Comparison of ENCODE assay signal across 10 cellular contexts in genomic region chr14:21039059-21039422, GRCh38. TPM values are rescaled to one million over a fixed set of nuclear protein-coding genes. Genes with fewer than 3 reads are reported as not detected.
DNase-seq lines count a peak whose midpoint lies in the region; ATAC-seq and TF ChIP-seq lines count a peak whose summit lies in the region.
"Had no signal": no experiment of that assay in that cellular context is flagged by ENCODE, and none has a peak within 500 bp of the region (broad histone marks: within the 10 kb centered on the region; RNA-seq: fewer than 3 reads in every experiment).

No MANE protein-coding gene starts in this region.

- H3K4me3 ChIP-seq in left lung (no peak overlapping the region), stomach (no peak overlapping the region)

- peaks cover 4% of the 10 kb centered on the region for H3K27me3 Mint-ChIP-seq in chondrocyte (ENCODE audit: low read depth)

- no peaks in the 10 kb centered on the region for H3K36me3 Mint-ChIP-seq in chondrocyte (ENCODE audit: low read depth)

- no peak overlapping the region for H3K4me3 Mint-ChIP-seq in chondrocyte (ENCODE audit: unreplicated experiment)

- no peaks in the 10 kb centered on the region for H3K9me3 Mint-ChIP-seq in chondrocyte (ENCODE audit: low read depth)

- H3K27me3 ChIP-seq in left lung (peaks cover 0 to 5% of the 10 kb centered on the region in 2 donors), stomach (no peaks in the 10 kb centered on the region)

- in situ Hi-C loops in KBM-7 (cut with MboI; ENCODE audit: low pct_unique_long_range_greater_than_20kb, low sequenced_read_pairs) = no loop called here

- peak overlapping the region; percentile 62 for H3K27ac Mint-ChIP-seq in chondrocyte (ENCODE audit: unreplicated experiment)

- H3K4me1 Mint-ChIP-seq in chondrocyte (ENCODE audit: low read depth) = peaks cover 34% of the 10 kb centered on the region

- no peaks in the 10 kb centered on the region for H3K36me3 ChIP-seq in left lung
- no peaks in the 10 kb centered on the region for H3K36me3 ChIP-seq in stomach

- TF ChIP-seq EP300 in stomach (IDR thresholded peaks at IDR 0.05) = no peak

- H3K27ac ChIP-seq in left lung (peak overlapping the region; percentile 60 to 69), stomach (peak overlapping the region; percentile 2 to 81 (median 66))

- TF ChIP-seq POLR2A in stomach (IDR thresholded peaks at IDR 0.05) = no peak

- 12 to 23% (median 17%) methylated on average over 7 of the region's 7 CpGs for WGBS in stomach, 5 donors

- DNase-seq in NCI-H1092 treated with DMSO at 0.1 percent for 48 hours (lab: John Stamatoyannopoulos, UW) = peak; percentile 27
- DNase-seq in chondrocyte (ENCODE audit: low spot score) = no peak
- peak; percentile 59 to 74 for DNase-seq in left lung
- DNase-seq in stomach = peak; percentile 80
- DNase-seq in KBM-7 = no peak
- DNase-seq in H4 (ENCODE audit: low spot score) = no peak
- DNase-seq: stimulated activated CD4-positive, alpha-beta T cell treated with anti-CD3 and anti-CD28 coated beads, Interleukin-2, amount 100 ng/mL, for 48 hours had no signal

- H3K9me3 ChIP-seq in left lung (no peaks in the 10 kb centered on the region), stomach (no peaks in the 10 kb centered on the region)

- ATAC-seq in left lung (peak; percentile 89), HG02973 (IDR thresholded peaks at IDR 0.05; ENCODE audit: unreplicated experiment) (no peak), HG03045 (IDR thresholded peaks at IDR 0.05; ENCODE audit: unreplicated experiment) (no peak)

- TF ChIP-seq CTCF in chondrocyte (IDR thresholded peaks at IDR 0.05) (no peak), left lung (IDR thresholded peaks at IDR 0.05) (no peak), stomach (IDR thresholded peaks at IDR 0.05) (no peak)

- intact Hi-C loops in left lung (cut with DNase I) (no loop called here), stomach (cut with DNase I; ENCODE audit: low total_unique reads) (no loop called here)

- H3K4me1 ChIP-seq in left lung (peaks cover 22 to 28% of the 10 kb centered on the region in 2 donors), stomach (peaks cover 20 to 37% (median 33%) of the 10 kb centered on the region in 4 donors)

RNA-seq across cellular contexts. Expression of gene RNASE7, which starts 3.1 kb away (rescaled TPM):
- total RNA-seq in chondrocyte (not detected in 3 replicates), left lung (not detected), stomach (1 to 10 TPM in 1 of 5 donors, not detected in 4; 2.6 TPM)
- under 1 TPM in 1 of 3 donors, not detected in 2; 0.58 TPM for polyA plus RNA-seq in stomach
- not detected in 2 replicates for total RNA-seq in H4 (2014; rRNA removed; shearing (Covaris generic))
- total RNA-seq: M059J had no signal

RNA-seq across cellular contexts. Expression of gene RNASE13, which starts 4.4 kb away (rescaled TPM):
- total RNA-seq in chondrocyte = not detected in 3 replicates
- not detected for total RNA-seq in left lung
- under 1 TPM in 1 of 5 donors, not detected in 4; 0.18 TPM for total RNA-seq in stomach
- not detected for polyA plus RNA-seq in stomach
- total RNA-seq in H4 (2014; rRNA removed; shearing (Covaris generic)) = not detected in 2 replicates
- total RNA-seq: M059J had no signal

RNA-seq across cellular contexts. Expression of gene TPPP2, which starts 9.0 kb away (rescaled TPM):
- total RNA-seq in chondrocyte (not detected in 3 replicates), left lung (not detected), stomach (not detected)
- polyA plus RNA-seq in stomach = under 1 TPM in 1 of 3 donors, not detected in 2; 0.62 TPM
- not detected in 2 replicates for total RNA-seq in H4 (2014; rRNA removed; shearing (Covaris generic))
- total RNA-seq: M059J had no signal

RNA-seq across cellular contexts. Expression of gene NDRG2, which starts 14.2 kb away (rescaled TPM):
- total RNA-seq in chondrocyte = 5.7 to 6.9 TPM (median 6.3 TPM) in 3 replicates
- 10 to 100 TPM; 25.6 to 44.2 TPM for total RNA-seq in left lung
- total RNA-seq in stomach = 100 to 1,000 TPM in 3 of 5 donors, 10 to 100 TPM in 2; 61.3 to 418 (median 115) TPM
- polyA plus RNA-seq in stomach = 100 to 1,000 TPM in 1 of 3 donors, 10 to 100 TPM in 2; 92.1 to 194 (median 99.1) TPM
- total RNA-seq in H4 (2014; rRNA removed; shearing (Covaris generic)) = 1.3 and 8.5 TPM in 2 replicates

RNA-seq across cellular contexts. Expression of gene RNASE8, which starts 18.6 kb away (rescaled TPM):
- total RNA-seq in chondrocyte (not detected in 3 replicates), left lung (not detected), stomach (not detected)
- not detected for polyA plus RNA-seq in stomach
- not detected in 2 replicates for total RNA-seq in H4 (2014; rRNA removed; shearing (Covaris generic))
- total RNA-seq: M059J had no signal

Comparison
In these comparisons a context has a peak if more than half of its experiments do, and no peak if none do; other contexts are left out.
1. DNase-seq: peak in NCI-H1092 treated with DMSO at 0.1 percent for 48 hours (single experiment), left lung (2 of 2) and stomach (single experiment); none in chondrocyte (single experiment), KBM-7 (single experiment) and H4 (single experiment).